Comparison of ENCODE assay signal across 1 cellular context in the genomic region with DNA sequence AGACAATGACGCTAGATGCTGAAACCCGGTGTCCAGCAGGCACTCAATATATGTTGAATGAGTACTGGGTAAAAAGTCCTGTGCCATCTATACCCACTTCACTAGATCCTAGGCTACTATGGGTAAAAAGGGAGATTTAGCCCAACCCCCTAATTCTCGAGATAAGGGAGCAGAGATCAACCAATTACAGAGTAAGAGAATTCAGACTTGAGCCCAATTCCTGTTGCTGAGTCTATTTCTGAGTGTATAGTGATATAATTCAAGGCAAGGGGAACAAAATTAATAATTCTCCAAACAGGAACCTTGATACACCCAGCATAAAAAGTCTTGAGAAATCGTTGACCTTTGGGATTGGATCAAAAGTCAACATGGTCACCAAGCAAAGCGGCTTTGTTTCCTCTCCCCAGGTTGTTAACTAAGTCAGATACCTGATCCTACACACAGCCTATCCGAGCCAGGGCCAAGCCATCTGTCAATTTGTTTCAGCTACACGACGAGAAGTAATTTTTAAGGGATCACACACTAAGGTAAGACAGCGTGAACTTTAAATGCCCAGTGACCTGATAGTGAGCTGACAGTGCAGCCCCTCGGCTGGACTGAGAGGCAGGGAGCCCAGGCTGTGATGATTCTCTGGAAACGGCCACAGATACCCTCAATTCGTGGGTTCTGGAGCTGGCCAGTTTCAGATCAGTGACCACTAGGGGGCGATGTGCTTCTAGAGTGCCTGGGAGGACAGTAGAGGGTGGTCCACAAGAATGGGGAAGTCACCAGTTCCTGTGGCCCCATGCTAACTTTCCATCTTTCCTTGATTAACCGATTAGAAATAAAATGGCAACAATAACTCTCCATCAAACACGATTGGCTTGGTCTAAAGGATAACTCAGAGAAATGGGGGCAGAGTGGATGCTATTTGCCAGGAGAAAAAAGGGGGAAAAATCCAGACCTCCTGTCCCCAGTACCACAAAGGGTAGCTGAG.
TF ChIP-seq lines count a peak whose summit lies in the region.

No MANE protein-coding gene starts in this region.

TF ChIP-seq in GM23338, 12 proteins besides CTCF, POLR2A, EP300 and RAD21 (continued from another document):
- TF ChIP-seq, protein P1, sequence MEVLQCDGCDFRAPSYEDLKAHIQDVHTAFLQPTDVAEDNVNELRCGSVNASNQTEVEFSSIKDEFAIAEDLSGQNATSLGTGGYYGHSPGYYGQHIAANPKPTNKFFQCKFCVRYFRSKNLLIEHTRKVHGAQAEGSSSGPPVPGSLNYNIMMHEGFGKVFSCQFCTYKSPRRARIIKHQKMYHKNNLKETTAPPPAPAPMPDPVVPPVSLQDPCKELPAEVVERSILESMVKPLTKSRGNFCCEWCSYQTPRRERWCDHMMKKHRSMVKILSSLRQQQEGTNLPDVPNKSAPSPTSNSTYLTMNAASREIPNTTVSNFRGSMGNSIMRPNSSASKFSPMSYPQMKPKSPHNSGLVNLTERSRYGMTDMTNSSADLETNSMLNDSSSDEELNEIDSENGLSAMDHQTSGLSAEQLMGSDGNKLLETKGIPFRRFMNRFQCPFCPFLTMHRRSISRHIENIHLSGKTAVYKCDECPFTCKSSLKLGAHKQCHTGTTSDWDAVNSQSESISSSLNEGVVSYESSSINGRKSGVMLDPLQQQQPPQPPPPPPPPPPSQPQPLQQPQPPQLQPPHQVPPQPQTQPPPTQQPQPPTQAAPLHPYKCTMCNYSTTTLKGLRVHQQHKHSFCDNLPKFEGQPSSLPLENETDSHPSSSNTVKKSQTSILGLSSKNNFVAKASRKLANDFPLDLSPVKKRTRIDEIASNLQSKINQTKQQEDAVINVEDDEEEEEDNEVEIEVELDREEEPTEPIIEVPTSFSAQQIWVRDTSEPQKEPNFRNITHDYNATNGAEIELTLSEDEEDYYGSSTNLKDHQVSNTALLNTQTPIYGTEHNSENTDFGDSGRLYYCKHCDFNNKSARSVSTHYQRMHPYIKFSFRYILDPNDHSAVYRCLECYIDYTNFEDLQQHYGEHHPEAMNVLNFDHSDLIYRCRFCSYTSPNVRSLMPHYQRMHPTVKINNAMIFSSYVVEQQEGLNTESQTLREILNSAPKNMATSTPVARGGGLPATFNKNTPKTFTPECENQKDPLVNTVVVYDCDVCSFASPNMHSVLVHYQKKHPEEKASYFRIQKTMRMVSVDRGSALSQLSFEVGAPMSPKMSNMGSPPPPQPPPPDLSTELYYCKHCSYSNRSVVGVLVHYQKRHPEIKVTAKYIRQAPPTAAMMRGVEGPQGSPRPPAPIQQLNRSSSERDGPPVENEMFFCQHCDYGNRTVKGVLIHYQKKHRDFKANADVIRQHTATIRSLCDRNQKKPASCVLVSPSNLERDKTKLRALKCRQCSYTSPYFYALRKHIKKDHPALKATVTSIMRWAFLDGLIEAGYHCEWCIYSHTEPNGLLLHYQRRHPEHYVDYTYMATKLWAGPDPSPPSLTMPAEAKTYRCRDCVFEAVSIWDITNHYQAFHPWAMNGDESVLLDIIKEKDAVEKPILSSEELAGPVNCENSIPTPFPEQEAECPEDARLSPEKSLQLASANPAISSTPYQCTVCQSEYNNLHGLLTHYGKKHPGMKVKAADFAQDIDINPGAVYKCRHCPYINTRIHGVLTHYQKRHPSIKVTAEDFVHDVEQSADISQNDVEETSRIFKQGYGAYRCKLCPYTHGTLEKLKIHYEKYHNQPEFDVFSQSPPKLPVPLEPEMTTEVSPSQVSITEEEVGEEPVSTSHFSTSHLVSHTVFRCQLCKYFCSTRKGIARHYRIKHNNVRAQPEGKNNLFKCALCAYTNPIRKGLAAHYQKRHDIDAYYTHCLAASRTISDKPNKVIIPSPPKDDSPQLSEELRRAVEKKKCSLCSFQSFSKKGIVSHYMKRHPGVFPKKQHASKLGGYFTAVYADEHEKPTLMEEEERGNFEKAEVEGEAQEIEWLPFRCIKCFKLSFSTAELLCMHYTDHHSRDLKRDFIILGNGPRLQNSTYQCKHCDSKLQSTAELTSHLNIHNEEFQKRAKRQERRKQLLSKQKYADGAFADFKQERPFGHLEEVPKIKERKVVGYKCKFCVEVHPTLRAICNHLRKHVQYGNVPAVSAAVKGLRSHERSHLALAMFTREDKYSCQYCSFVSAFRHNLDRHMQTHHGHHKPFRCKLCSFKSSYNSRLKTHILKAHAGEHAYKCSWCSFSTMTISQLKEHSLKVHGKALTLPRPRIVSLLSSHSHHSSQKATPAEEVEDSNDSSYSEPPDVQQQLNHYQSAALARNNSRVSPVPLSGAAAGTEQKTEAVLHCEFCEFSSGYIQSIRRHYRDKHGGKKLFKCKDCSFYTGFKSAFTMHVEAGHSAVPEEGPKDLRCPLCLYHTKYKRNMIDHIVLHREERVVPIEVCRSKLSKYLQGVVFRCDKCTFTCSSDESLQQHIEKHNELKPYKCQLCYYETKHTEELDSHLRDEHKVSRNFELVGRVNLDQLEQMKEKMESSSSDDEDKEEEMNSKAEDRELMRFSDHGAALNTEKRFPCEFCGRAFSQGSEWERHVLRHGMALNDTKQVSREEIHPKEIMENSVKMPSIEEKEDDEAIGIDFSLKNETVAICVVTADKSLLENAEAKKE (CRISPR knock-in tag; IDR thresholded peaks at IDR 0.05): 0 out of 2 replicates have a peak, but pooled peaks have one; percentile 71
